13 cellular contexts compared by ENCODE assay signal in genomic region chr12:62865860-62866407, GRCh38.
DNase-seq lines count a peak whose midpoint lies in the region; ATAC-seq and TF ChIP-seq lines count a peak whose summit lies in the region.
"Had no signal": no experiment of that assay in that cellular context is flagged by ENCODE, and none has a peak within 500 bp of the region (broad histone marks: within the 10 kb centered on the region; RNA-seq: fewer than 3 reads in every experiment).

No MANE protein-coding gene starts in this region.

- H2BK15ac ChIP-seq in mesenchymal stem cell (ENCODE audit: low read depth, poor library complexity, severe bottlenecking): no peak overlapping the region

- ATAC-seq in GM21529 (IDR thresholded peaks at IDR 0.05; ENCODE audit: unreplicated experiment): no peak
- ATAC-seq in foreskin keratinocyte: no peak

- peak overlapping the region; percentile 40 for H2AK5ac ChIP-seq in mesenchymal stem cell (ENCODE audit: low read length, severe bottlenecking)

- H3K79me2 ChIP-seq in Loucy (ENCODE audit: insufficient read depth, low read length): peaks cover 75% of the 10 kb centered on the region

- no peak overlapping the region for H2AFZ ChIP-seq in Loucy (ENCODE audit: low read length)
- H2AFZ ChIP-seq in mesenchymal stem cell (ENCODE audit: low read depth, low read length): peak overlapping the region; percentile 23

- no peaks in the 10 kb centered on the region for H3F3A ChIP-seq in Loucy (ENCODE audit: low read depth)

- H3K4me1 ChIP-seq in Loucy (ENCODE audit: insufficient read depth, low read length, poor library complexity, severe bottlenecking) (peaks cover 27% of the 10 kb centered on the region), mesenchymal stem cell (ENCODE audit: control insufficient read depth, insufficient read depth, low read depth, low read length) (peaks cover 21% of the 10 kb centered on the region), foreskin keratinocyte (peaks cover 6% of the 10 kb centered on the region)
- H3K4me1 ChIP-seq: right lobe of liver had no signal

- H3K9ac ChIP-seq in Loucy (ENCODE audit: low read depth, low read length, poor library complexity, severe bottlenecking) (no peak overlapping the region), mesenchymal stem cell (ENCODE audit: low read length) (no peak overlapping the region)

- no peak overlapping the region for H3K23ac ChIP-seq in mesenchymal stem cell (ENCODE audit: low read length in 2 of 2)

- H2BK12ac ChIP-seq in mesenchymal stem cell (ENCODE audit: low read length in 2 of 2): no peak overlapping the region

- H3K27ac ChIP-seq in cingulate gyrus (ENCODE audit: low read depth, low read length) (peak overlapping the region; percentile 13), mesenchymal stem cell (ENCODE audit: low read length, poor library complexity, severe bottlenecking) (peak overlapping the region; percentile 95), foreskin keratinocyte (no peak overlapping the region)
- H3K27ac ChIP-seq: right lobe of liver had no signal

- H3K79me1 ChIP-seq in mesenchymal stem cell (replicated peaks; ENCODE audit: low read length, poor library complexity, severe bottlenecking): peaks cover 10% of the 10 kb centered on the region

- CTCF ChIA-PET in AG04449 (lab: Yijun Ruan, JAX): interaction anchor here (1.1 to 3.3 kb wide), 5 partner anchors 18 to 203 kb away, joined by 3 to 13 read pairs (median 5); no protein-coding TSS in a partner anchor

- H3K9me2 ChIP-seq in Loucy (replicated peaks; ENCODE audit: low read depth, low read length): no peaks in the 10 kb centered on the region

- H3K36me3 ChIP-seq in Loucy (ENCODE audit: insufficient read depth, low read length): no peaks in the 10 kb centered on the region
- H3K36me3 ChIP-seq in mesenchymal stem cell (ENCODE audit: control insufficient read depth in 1 of 2, insufficient read depth in 2 of 2, low read depth in 1 of 2, low read length in 2 of 2): no peaks in the 10 kb centered on the region
- H3K36me3 ChIP-seq: right lobe of liver had no signal

- POLR2A ChIA-PET in AG04449 (lab: Yijun Ruan, JAX): interaction anchor here (1.0 to 1.8 kb wide), 4 partner anchors 9 to 68 kb away, joined by 3 to 4 read pairs (median 4); no protein-coding TSS in a partner anchor

- H3K4ac ChIP-seq in mesenchymal stem cell (ENCODE audit: low read depth in 1 of 2, low read length in 2 of 2): no peak overlapping the region

- H3K9me3 ChIP-seq in Loucy (ENCODE audit: insufficient read depth, low read depth, low read length): no peaks in the 10 kb centered on the region
- H3K9me3 ChIP-seq in mesenchymal stem cell (ENCODE audit: control insufficient read depth, low read length): peaks cover 10% of the 10 kb centered on the region
- H3K9me3 ChIP-seq: right lobe of liver had no signal

- peak overlapping the region; percentile 5 for H3K4me2 ChIP-seq in Loucy (ENCODE audit: low read depth, low read length, poor library complexity, severe bottlenecking)
- no peak overlapping the region for H3K4me2 ChIP-seq in mesenchymal stem cell (ENCODE audit: low read length, poor library complexity, severe bottlenecking)

- 36% methylated on average over 3 of the region's 4 CpGs for WGBS in mesenchymal stem cell

- H2BK120ac ChIP-seq in mesenchymal stem cell (ENCODE audit: low read depth, low read length): peak overlapping the region; percentile 43

- no peak overlapping the region for H4K91ac ChIP-seq in mesenchymal stem cell (ENCODE audit: low read length)

- H4K20me1 ChIP-seq in Loucy (ENCODE audit: insufficient read depth, low read length, poor library complexity, severe bottlenecking): peaks cover 3% of the 10 kb centered on the region

- no peak overlapping the region for H3K18ac ChIP-seq in mesenchymal stem cell (ENCODE audit: low read depth in 1 of 2, low read length in 2 of 2)

- no peak overlapping the region for H3K14ac ChIP-seq in mesenchymal stem cell (ENCODE audit: low read length in 2 of 2)

- no peaks in the 10 kb centered on the region for H3K27me3 ChIP-seq in Loucy (ENCODE audit: insufficient read depth, low read length, poor library complexity, severe bottlenecking)
- no peaks in the 10 kb centered on the region for H3K27me3 ChIP-seq in mesenchymal stem cell (ENCODE audit: control insufficient read depth in 1 of 2, insufficient read depth in 1 of 2, low read length in 2 of 2)
- peaks cover 4% of the 10 kb centered on the region for H3K27me3 ChIP-seq in foreskin keratinocyte
- H3K27me3 ChIP-seq: right lobe of liver had no signal

- no peak for TF ChIP-seq CTCF in AG04449 (IDR thresholded peaks at IDR 0.05; ENCODE audit: insufficient read depth, low read length, missing control alignments)
- TF ChIP-seq CTCF in Loucy (conservative IDR thresholded peaks at IDR 0.05; ENCODE audit: low read length): no peak
- TF ChIP-seq CTCF in foreskin keratinocyte (conservative IDR thresholded peaks at IDR 0.05): no peak

- H4K8ac ChIP-seq in mesenchymal stem cell (ENCODE audit: low read length): no peak overlapping the region

- DNase-seq in AG04449 (ENCODE audit: low read depth, low spot score) (peak; percentile 47), mesenchymal stem cell (peak; percentile 44), putamen (ENCODE audit: low spot score) (no peak), cerebellar cortex (ENCODE audit: low spot score) (no peak), foreskin keratinocyte (no peak)
- DNase-seq: activated CD4-positive, CD25-positive, alpha-beta regulatory T cell treated with anti-CD3 and anti-CD28 coated beads, Interleukin-2, amount 50 U/mL, for 72 hours; effector CD8-positive, alpha-beta T cell; NCI-H1048; NCI-H526; right lobe of liver had no signal

- H2BK5ac ChIP-seq in mesenchymal stem cell (ENCODE audit: low read depth, low read length, poor library complexity, severe bottlenecking): peak overlapping the region; percentile 31

- H3K4me3 ChIP-seq in AG04449 (ENCODE audit: low read depth, low read length): no peak overlapping the region
- no peak overlapping the region for H3K4me3 ChIP-seq in Loucy (ENCODE audit: low read length, poor library complexity, severe bottlenecking)
- H3K4me3 ChIP-seq in mesenchymal stem cell (ENCODE audit: insufficient read depth in 1 of 2, low read depth in 1 of 2, low read length in 2 of 2): no peak overlapping the region
- H3K4me3 ChIP-seq: right lobe of liver had no signal

Comparison
In these comparisons a context has a peak if more than half of its experiments do, and no peak if none do; other contexts are left out.
1. DNase-seq: peak in AG04449 (single experiment) and mesenchymal stem cell (single experiment); none in putamen (single experiment), cerebellar cortex (single experiment) and foreskin keratinocyte (0 of 2).